ENCODE assay signal across 1 cellular context in genomic region chr1:205582046-205582445, GRCh38.
TF ChIP-seq lines count a peak whose summit lies in the region.

No MANE protein-coding gene starts in this region.

TF ChIP-seq in HepG2, 621 proteins besides CTCF, POLR2A, EP300 and RAD21 (continues in another document):
- TF ChIP-seq ARHGAP35 (CRISPR knock-in tag; IDR thresholded peaks at IDR 0.05; ENCODE audit: borderline replicate concordance) (no peak), ZNF747 (CRISPR knock-in tag; IDR thresholded peaks at IDR 0.05; ENCODE audit: borderline replicate concordance) (no peak), ZNF180 (CRISPR knock-in tag; IDR thresholded peaks at IDR 0.05; ENCODE audit: borderline replicate concordance, low read depth) (no peak), U2AF2 (IDR thresholded peaks at IDR 0.05; ENCODE audit: low read depth, low read length) (no peak), ZNF225 (CRISPR knock-in tag; IDR thresholded peaks at IDR 0.05) (no peak), TGIF2 (CRISPR knock-in tag; IDR thresholded peaks at IDR 0.05) (no peak), ZNF251 (CRISPR knock-in tag; IDR thresholded peaks at IDR 0.05) (no peak), ZKSCAN8 (CRISPR knock-in tag; IDR thresholded peaks at IDR 0.05; ENCODE audit: borderline replicate concordance) (no peak), EHMT2 (IDR thresholded peaks at IDR 0.05; ENCODE audit: borderline replicate concordance, low read depth, low read length) (no peak), KAT8 (CRISPR knock-in tag; IDR thresholded peaks at IDR 0.05) (peak; percentile 55; the same call in 1 of the 2 replicates), MXD1 (CRISPR knock-in tag; IDR thresholded peaks at IDR 0.05) (no peak; the same call in 1 of the 2 replicates), PCBP1 (IDR thresholded peaks at IDR 0.05; ENCODE audit: borderline replicate concordance, low read depth, low read length) (no peak), SAP130 (CRISPR knock-in tag; IDR thresholded peaks at IDR 0.05; ENCODE audit: low read depth) (peak; percentile 47; the same call in 1 of the 2 replicates), RFXANK (CRISPR knock-in tag; IDR thresholded peaks at IDR 0.05) (no peak), MYC (CRISPR knock-in tag; IDR thresholded peaks at IDR 0.05; ENCODE audit: borderline replicate concordance) (peak; percentile 33; the same call in 1 of the 2 replicates), FOXA3 (CRISPR knock-in tag; IDR thresholded peaks at IDR 0.05) (0 out of 2 replicates have a peak, but pooled peaks have one; percentile 8), NKX3-1 (CRISPR knock-in tag; IDR thresholded peaks at IDR 0.05) (no peak), NPAS2 (CRISPR knock-in tag; IDR thresholded peaks at IDR 0.05; ENCODE audit: borderline replicate concordance) (no peak), MLLT10 (CRISPR knock-in tag; IDR thresholded peaks at IDR 0.05) (no peak), HNRNPH1 (optimal IDR thresholded peaks at IDR 0.05; ENCODE audit: low read depth, low read length) (no peak), DZIP1 (CRISPR knock-in tag; IDR thresholded peaks at IDR 0.05) (no peak), NR3C1 (CRISPR knock-in tag; IDR thresholded peaks at IDR 0.05) (no peak), AHR (CRISPR knock-in tag; IDR thresholded peaks at IDR 0.05) (no peak), ZNF552 (CRISPR knock-in tag; IDR thresholded peaks at IDR 0.05; ENCODE audit: borderline replicate concordance) (no peak), MEF2D (CRISPR knock-in tag; IDR thresholded peaks at IDR 0.05) (no peak), TSC22D2 (CRISPR knock-in tag; IDR thresholded peaks at IDR 0.05; ENCODE audit: borderline replicate concordance) (no peak), ZNF776 (CRISPR knock-in tag; IDR thresholded peaks at IDR 0.05) (no peak), ZGPAT (CRISPR knock-in tag; IDR thresholded peaks at IDR 0.05) (0 out of 2 replicates have a peak, but pooled peaks have one; percentile 22), ZNF781 (CRISPR knock-in tag; IDR thresholded peaks at IDR 0.05; ENCODE audit: borderline replicate concordance, not compliant biosample characterization) (no peak), HNRNPL (IDR thresholded peaks at IDR 0.05; ENCODE audit: low read depth, low read length) (no peak), ZNF138 (CRISPR knock-in tag; IDR thresholded peaks at IDR 0.05; ENCODE audit: low read depth) (no peak), SOX13 (IDR thresholded peaks at IDR 0.05) (no peak), SOX13 (CRISPR knock-in tag; conservative IDR thresholded peaks at IDR 0.05 in 1 of 2, IDR thresholded peaks at IDR 0.05 in 1 of 2) (no peak), IRF9 (CRISPR knock-in tag; IDR thresholded peaks at IDR 0.05; ENCODE audit: borderline replicate concordance) (no peak), ZFY (CRISPR knock-in tag; IDR thresholded peaks at IDR 0.05) (no peak), PRDM10 (CRISPR knock-in tag; IDR thresholded peaks at IDR 0.05; ENCODE audit: low read depth) (no peak), STAG1 (CRISPR knock-in tag; IDR thresholded peaks at IDR 0.05) (no peak), ZNF792 (CRISPR knock-in tag; IDR thresholded peaks at IDR 0.05) (no peak), ZNF614 (CRISPR knock-in tag; IDR thresholded peaks at IDR 0.05; ENCODE audit: borderline replicate concordance) (no peak), KDM2A (CRISPR knock-in tag; IDR thresholded peaks at IDR 0.05; ENCODE audit: borderline replicate concordance, low read depth) (no peak), ZNF556 (CRISPR knock-in tag; IDR thresholded peaks at IDR 0.05; ENCODE audit: borderline replicate concordance) (no peak), ELF3 (CRISPR knock-in tag; IDR thresholded peaks at IDR 0.05) (peak; percentile 45; the same call in 1 of the 2 replicates), THAP9 (CRISPR knock-in tag; IDR thresholded peaks at IDR 0.05; ENCODE audit: borderline replicate concordance) (no peak), DMAP1 (CRISPR knock-in tag; IDR thresholded peaks at IDR 0.05) (no peak), ZFP36L2 (CRISPR knock-in tag; IDR thresholded peaks at IDR 0.05) (no peak), HDAC2 (CRISPR knock-in tag; IDR thresholded peaks at IDR 0.05) (no peak), CSRNP1 (CRISPR knock-in tag; IDR thresholded peaks at IDR 0.05) (no peak), ZNF710 (CRISPR knock-in tag; IDR thresholded peaks at IDR 0.05; ENCODE audit: borderline replicate concordance) (no peak), GATA4 (IDR thresholded peaks at IDR 0.05; ENCODE audit: borderline replicate concordance, low read depth) (no peak), JUND (CRISPR knock-in tag; IDR thresholded peaks at IDR 0.05) (no peak), GABPB1 (CRISPR knock-in tag; IDR thresholded peaks at IDR 0.05) (peak; percentile 53; the same call in 1 of the 2 replicates), ZNF761 (CRISPR knock-in tag; conservative IDR thresholded peaks at IDR 0.05) (no peak), ARNT2 (CRISPR knock-in tag; IDR thresholded peaks at IDR 0.05; ENCODE audit: low read depth) (no peak), JUNB (CRISPR knock-in tag; IDR thresholded peaks at IDR 0.05; ENCODE audit: borderline replicate concordance) (no peak)
